In genomic region chr1:155227261-155228095, GRCh38 we compare ENCODE assay signal across 8 cellular contexts. TPM values are rescaled to one million over a fixed set of nuclear protein-coding genes. Genes with fewer than 3 reads are reported as not detected.
DNase-seq lines count a peak whose midpoint lies in the region; ATAC-seq, FAIRE-seq and TF ChIP-seq lines count a peak whose summit lies in the region.

No MANE protein-coding gene starts in this region.

- H3K4me3 Mint-ChIP-seq in activated naive CD8-positive, alpha-beta T cell treated with anti-CD3 and anti-CD28 coated beads, Interleukin-2, amount 10 ng/mL, durations not matched to agents 7 days and 5 days, result peak overlapping the region; percentile 95

- H3K27ac Mint-ChIP-seq in activated naive CD8-positive, alpha-beta T cell treated with anti-CD3 and anti-CD28 coated beads, Interleukin-2, amount 10 ng/mL, durations not matched to agents 7 days and 5 days, result peak overlapping the region; percentile 92

- peak; percentile 96 for ATAC-seq in HG02678 (IDR thresholded peaks at IDR 0.05; ENCODE audit: unreplicated experiment)
- ATAC-seq in activated naive CD8-positive, alpha-beta T cell treated with anti-CD3 and anti-CD28 coated beads, Interleukin-2, amount 10 ng/mL, durations not matched to agents 7 days and 5 days (ENCODE audit: low read depth), result peak; percentile 96
- ATAC-seq in Right ventricle myocardium inferior, result peak; percentile 99
- ATAC-seq in pancreas, result peak; percentile 96 to 99 (median 98)

- DNase-seq in GM12864 (ENCODE audit: low read depth) (peak; percentile 98), NCI-H1105 treated with DMSO at 0.1 percent for 48 hours (lab: John Stamatoyannopoulos, UW) (peak; percentile 99), SKM-1 treated with dmso at 0.1 percent for 144 hours (lab: John Stamatoyannopoulos, UW; ENCODE audit: unreplicated experiment) (peak; percentile 100), Right ventricle myocardium inferior (ENCODE audit: missing footprints) (peak; percentile 99), pancreas (peak; percentile 93 to 98 (median 96)), tibial artery (peak; percentile 98 to 100)
- peak; percentile 96 for DNase-seq in activated naive CD8-positive, alpha-beta T cell treated with anti-CD3 and anti-CD28 coated beads, Interleukin-2, amount 10 ng/mL, durations not matched to agents 7 days and 5 days

- H3K4me3 ChIP-seq in GM12864 (ENCODE audit: low read depth, low read length), result peak overlapping the region; percentile 87
- H3K4me3 ChIP-seq in pancreas, result peak overlapping the region; percentile 17 to 70 (median 48)
- peak overlapping the region; percentile 53 to 66 for H3K4me3 ChIP-seq in tibial artery

- POLR2A ChIA-PET in activated naive CD8-positive, alpha-beta T cell treated with anti-CD3 and anti-CD28 coated beads, Interleukin-2, amount 10 ng/mL, durations not matched to agents 7 days and 5 days (lab: Charles Lee), result interaction anchor here (0.6 to 2.8 kb wide), 10 partner anchors 10 to 176 kb away, joined by 3 to 32 read pairs (median 13); partner anchors contain the start of genes ADAM15, KRTCAP2, MTX1 and THBS3

- peak overlapping the region; percentile 17 to 85 (median 64) for H3K27ac ChIP-seq in pancreas
- peak overlapping the region; percentile 80 to 84 for H3K27ac ChIP-seq in tibial artery

- WGBS in pancreas, 2 donors, result 1% methylated on average over 42 of the region's 42 CpGs

- no peaks in the 10 kb centered on the region for H3K36me3 ChIP-seq in pancreas
- H3K36me3 ChIP-seq in tibial artery, result no peaks in the 10 kb centered on the region

- FAIRE-seq in pancreas (lab: Jason Lieb, UNC), result peak; percentile 56

- H3K9me3 Mint-ChIP-seq in activated naive CD8-positive, alpha-beta T cell treated with anti-CD3 and anti-CD28 coated beads, Interleukin-2, amount 10 ng/mL, durations not matched to agents 7 days and 5 days, result no peaks in the 10 kb centered on the region

- TF ChIP-seq CTCF in GM12864 (IDR thresholded peaks at IDR 0.05; ENCODE audit: low read depth, low read length, missing control alignments) (no peak), pancreas (IDR thresholded peaks at IDR 0.05) (no peak), tibial artery (IDR thresholded peaks at IDR 0.05) (peak in 1 of 2 experiments; percentile 5)

- intact Hi-C loops in Right ventricle myocardium inferior (cut with DNase I) (loop anchor here (2.0 kb wide), 1 partner anchor 51 kb away; no protein-coding TSS in a partner anchor), pancreas (cut with DNase I) (no loop called here), tibial artery (cut with DNase I; ENCODE audit: low total_unique reads) (no loop called here)

- H3K9me3 ChIP-seq in pancreas (no peaks in the 10 kb centered on the region), tibial artery (no peaks in the 10 kb centered on the region)

- H3K27me3 ChIP-seq in pancreas, result no peaks in the 10 kb centered on the region
- no peaks in the 10 kb centered on the region for H3K27me3 ChIP-seq in tibial artery

- H3K4me1 Mint-ChIP-seq in activated naive CD8-positive, alpha-beta T cell treated with anti-CD3 and anti-CD28 coated beads, Interleukin-2, amount 10 ng/mL, durations not matched to agents 7 days and 5 days, result peaks cover 24% of the 10 kb centered on the region

- H3K27me3 Mint-ChIP-seq in activated naive CD8-positive, alpha-beta T cell treated with anti-CD3 and anti-CD28 coated beads, Interleukin-2, amount 10 ng/mL, durations not matched to agents 7 days and 5 days, result no peaks in the 10 kb centered on the region

- peaks cover 7% of the 10 kb centered on the region for H3K36me3 Mint-ChIP-seq in activated naive CD8-positive, alpha-beta T cell treated with anti-CD3 and anti-CD28 coated beads, Interleukin-2, amount 10 ng/mL, durations not matched to agents 7 days and 5 days

- H3K4me1 ChIP-seq in pancreas (peaks cover 0 to 4% (median 0%) of the 10 kb centered on the region in 3 donors), tibial artery (peaks cover 0 to 49% (median 28%) of the 10 kb centered on the region in 4 donors)

RNA-seq across cellular contexts. Expression of gene MTX1, which starts 19.0 kb away (rescaled TPM):
- 10 to 100 TPM; 31.5 to 31.7 TPM for total RNA-seq in activated naive CD8-positive, alpha-beta T cell treated with anti-CD3 and anti-CD28 coated beads, Interleukin-2, amount 10 ng/mL, durations not matched to agents 7 days and 5 days
- 16.5 TPM for total RNA-seq in Right ventricle myocardium inferior
- total RNA-seq in pancreas, result 10 to 100 TPM; 10.7 to 18.4 (median 15.7) TPM
- polyA plus RNA-seq in pancreas, result 10 to 100 TPM; 34.3 to 36.8 TPM

RNA-seq across cellular contexts. Expression of gene THBS3, which starts 19.8 kb away (rescaled TPM):
- total RNA-seq in activated naive CD8-positive, alpha-beta T cell treated with anti-CD3 and anti-CD28 coated beads, Interleukin-2, amount 10 ng/mL, durations not matched to agents 7 days and 5 days, result 10 to 100 TPM; 25.1 to 26.3 TPM
- total RNA-seq in Right ventricle myocardium inferior (5.7 TPM), pancreas (10 to 100 TPM in 5 of 6 donors, 1 to 10 TPM in 1; 9.9 to 31.1 (median 14.6) TPM)
- 10 to 100 TPM; 69.1 to 78.6 TPM for polyA plus RNA-seq in pancreas

RNA-seq across cellular contexts. Expression of gene ENTREP3, which starts 27.8 kb away (rescaled TPM):
- 10 to 100 TPM; 26.0 to 29.4 TPM for total RNA-seq in activated naive CD8-positive, alpha-beta T cell treated with anti-CD3 and anti-CD28 coated beads, Interleukin-2, amount 10 ng/mL, durations not matched to agents 7 days and 5 days
- total RNA-seq in Right ventricle myocardium inferior, result 14.5 TPM
- total RNA-seq in pancreas, result 10 to 100 TPM in 2 of 6 donors, 1 to 10 TPM in 4; 6.7 to 14.4 (median 8.5) TPM
- 10 to 100 TPM in 1 of 2 donors, 1 to 10 TPM in 1; 7.9 to 11.1 TPM for polyA plus RNA-seq in pancreas

RNA-seq across cellular contexts. Expression of gene SCAMP3, which starts 34.7 kb away (rescaled TPM):
- total RNA-seq in activated naive CD8-positive, alpha-beta T cell treated with anti-CD3 and anti-CD28 coated beads, Interleukin-2, amount 10 ng/mL, durations not matched to agents 7 days and 5 days, result 10 to 100 TPM; 81.7 to 84.2 TPM
- 55.4 TPM for total RNA-seq in Right ventricle myocardium inferior
- total RNA-seq in pancreas, result 10 to 100 TPM; 25.1 to 33.4 (median 28.0) TPM
- polyA plus RNA-seq in pancreas, result 10 to 100 TPM; 27.7 to 55.5 TPM

RNA-seq across cellular contexts. Expression of gene CLK2, which starts 45.8 kb away (rescaled TPM):
- total RNA-seq in activated naive CD8-positive, alpha-beta T cell treated with anti-CD3 and anti-CD28 coated beads, Interleukin-2, amount 10 ng/mL, durations not matched to agents 7 days and 5 days, result 100 to 1,000 TPM; 110 to 112 TPM
- 20.9 TPM for total RNA-seq in Right ventricle myocardium inferior
- 10 to 100 TPM; 15.7 to 39.6 (median 18.7) TPM for total RNA-seq in pancreas
- 10 to 100 TPM; 81.1 to 89.4 TPM for polyA plus RNA-seq in pancreas

Comparison
In these comparisons a context has a peak if more than half of its experiments do, and no peak if none do; other contexts are left out.
1. Peak in every context shown above with its lines: DNase-seq, ATAC-seq, H3K4me3 ChIP-seq and H3K27ac ChIP-seq.